Comparison of ENCODE assay signal across 9 cellular contexts in the genomic region with DNA sequence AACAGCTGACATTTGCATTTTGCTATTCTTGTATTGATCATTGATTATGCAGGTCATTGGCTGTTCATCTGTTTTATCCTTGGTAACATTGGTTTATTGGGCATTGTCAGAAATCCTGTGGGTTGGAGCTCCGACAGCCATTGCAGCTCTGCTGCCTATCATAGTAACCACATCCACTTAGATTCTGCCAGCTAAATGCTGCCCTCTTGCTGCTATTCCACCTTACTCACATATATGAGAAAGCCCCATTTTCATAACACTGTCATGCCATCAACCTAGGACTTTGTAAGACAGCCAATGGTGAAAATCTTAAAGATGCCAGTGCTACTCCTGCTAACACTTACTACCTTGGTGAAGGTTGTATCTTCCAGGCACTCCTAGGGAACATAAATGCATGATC.
DNase-seq lines count a peak whose midpoint lies in the region; ATAC-seq and TF ChIP-seq lines count a peak whose summit lies in the region.
"Had no signal": no experiment of that assay in that cellular context is flagged by ENCODE, and none has a peak within 500 bp of the region (broad histone marks: within the 10 kb centered on the region; RNA-seq: fewer than 3 reads in every experiment).

No MANE protein-coding gene starts in this region.

- H4K8ac ChIP-seq in mesendoderm (ENCODE audit: low read depth, low read length): no peak overlapping the region

- H3K4me1 ChIP-seq in mesendoderm (ENCODE audit: control insufficient read depth, low read depth, low read length): no peaks in the 10 kb centered on the region

- no peak overlapping the region for H3K27ac Mint-ChIP-seq in activated CD8-positive, alpha-beta T cell treated with anti-CD3 and anti-CD28 coated beads for 36 hours
- H3K27ac Mint-ChIP-seq in activated T-helper 2 cell treated with anti-CD3 and anti-CD28 coated beads, Interferon-gamma antibody, Interleukin-2, Interleukin-4, amounts not matched to agents 10 μg/mL and 5 μg/mL and 100 μg/mL, durations not matched to agents 14 hours and 24 hours and 36 hours: no peak overlapping the region

- no peak overlapping the region for H3K27ac ChIP-seq in mesendoderm (ENCODE audit: low read depth, low read length)

- no peaks in the 10 kb centered on the region for H3K79me1 ChIP-seq in mesendoderm (ENCODE audit: low read length)

- H4K5ac ChIP-seq in mesendoderm (ENCODE audit: low read length): no peak overlapping the region

- peaks cover 8% of the 10 kb centered on the region for H3K27me3 Mint-ChIP-seq in activated CD8-positive, alpha-beta T cell treated with anti-CD3 and anti-CD28 coated beads for 36 hours
- peaks cover 27% of the 10 kb centered on the region for H3K27me3 Mint-ChIP-seq in activated T-helper 2 cell treated with anti-CD3 and anti-CD28 coated beads, Interferon-gamma antibody, Interleukin-2, Interleukin-4, amounts not matched to agents 10 μg/mL and 5 μg/mL and 100 μg/mL, durations not matched to agents 14 hours and 24 hours and 36 hours (ENCODE audit: low read depth)

- no peak overlapping the region for H2BK5ac ChIP-seq in mesendoderm (ENCODE audit: low read length)

- no peak overlapping the region for H3K18ac ChIP-seq in mesendoderm (ENCODE audit: low read length)

- peak; percentile 11 for DNase-seq in DMS153 treated with DMSO at 0.1 percent for 48 hours (lab: John Stamatoyannopoulos, UW; ENCODE audit: unreplicated experiment)
- DNase-seq in DMS153 (lab: John Stamatoyannopoulos, UW): no peak
- DNase-seq in HPDE6-E6E7 (ENCODE audit: extremely low spot score): peak; percentile 15
- DNase-seq in activated CD8-positive, alpha-beta T cell treated with anti-CD3 and anti-CD28 coated beads for 36 hours: peak; percentile 24
- peak; percentile 36 for DNase-seq in mesendoderm
- DNase-seq in cortex of kidney (lab: John Stamatoyannopoulos, UW): no peak
- DNase-seq in activated T-helper 2 cell treated with anti-CD3 and anti-CD28 coated beads, Interferon-gamma antibody, Interleukin-2, Interleukin-4, amounts not matched to agents 10 μg/mL and 5 μg/mL and 100 μg/mL, durations not matched to agents 14 hours and 24 hours and 36 hours (ENCODE audit: low spot score): no peak
- DNase-seq: activated T-cell treated with anti-CD3 and anti-CD28 coated beads, Interleukin-2, amount 50 U/mL, for 48 hours had no signal

- H2BK120ac ChIP-seq in mesendoderm (ENCODE audit: low read depth, low read length): no peak overlapping the region

- no peak overlapping the region for H3K9ac ChIP-seq in mesendoderm (ENCODE audit: low read length)

- H3K23ac ChIP-seq in mesendoderm (ENCODE audit: low read length): no peak overlapping the region

- ATAC-seq in activated CD8-positive, alpha-beta T cell treated with anti-CD3 and anti-CD28 coated beads for 36 hours: peak; percentile 68
- ATAC-seq in GM19452 (IDR thresholded peaks at IDR 0.05; ENCODE audit: unreplicated experiment): no peak

- H2AK5ac ChIP-seq in mesendoderm (ENCODE audit: low read length): no peak overlapping the region

- H3K4me3 ChIP-seq in mesendoderm (ENCODE audit: low read length): no peak overlapping the region

- POLR2A ChIA-PET in activated CD8-positive, alpha-beta T cell treated with anti-CD3 and anti-CD28 coated beads for 36 hours (lab: Charles Lee): interaction anchor here (1.1 kb wide), 1 partner anchor 36 kb away, joined by 4 read pairs; no protein-coding TSS in a partner anchor

- H3K4ac ChIP-seq in mesendoderm (ENCODE audit: low read depth, low read length): no peak overlapping the region

- no peak overlapping the region for H3K4me3 Mint-ChIP-seq in activated CD8-positive, alpha-beta T cell treated with anti-CD3 and anti-CD28 coated beads for 36 hours
- H3K4me3 Mint-ChIP-seq in activated T-helper 2 cell treated with anti-CD3 and anti-CD28 coated beads, Interferon-gamma antibody, Interleukin-2, Interleukin-4, amounts not matched to agents 10 μg/mL and 5 μg/mL and 100 μg/mL, durations not matched to agents 14 hours and 24 hours and 36 hours (ENCODE audit: low read depth): no peak overlapping the region

- no CpG with 5 or more reads among the region's 1 CpG for WGBS in mesendoderm (ENCODE audit: extremely low coverage, insufficient coverage, low lambda C conversion rate)

- no peaks in the 10 kb centered on the region for H3K79me2 ChIP-seq in mesendoderm (ENCODE audit: control insufficient read depth, insufficient read depth, low read length)

- no peaks in the 10 kb centered on the region for H3K36me3 ChIP-seq in mesendoderm (ENCODE audit: control insufficient read depth, insufficient read depth, low read length)

- no peaks in the 10 kb centered on the region for H3K36me3 Mint-ChIP-seq in activated CD8-positive, alpha-beta T cell treated with anti-CD3 and anti-CD28 coated beads for 36 hours (ENCODE audit: low read depth)
- no peaks in the 10 kb centered on the region for H3K36me3 Mint-ChIP-seq in activated T-helper 2 cell treated with anti-CD3 and anti-CD28 coated beads, Interferon-gamma antibody, Interleukin-2, Interleukin-4, amounts not matched to agents 10 μg/mL and 5 μg/mL and 100 μg/mL, durations not matched to agents 14 hours and 24 hours and 36 hours (ENCODE audit: low read depth)

- no peak overlapping the region for H3K56ac ChIP-seq in mesendoderm (ENCODE audit: low read length)

- CTCF ChIA-PET in activated CD8-positive, alpha-beta T cell treated with anti-CD3 and anti-CD28 coated beads for 36 hours (lab: Charles Lee): interaction anchor here (0.6 to 2.3 kb wide), 18 partner anchors 9 to 201 kb away, joined by 3 to 14 read pairs (median 3); no protein-coding TSS in a partner anchor

- H2BK15ac ChIP-seq in mesendoderm (replicated peaks; ENCODE audit: low read depth): no peak overlapping the region

- no peaks in the 10 kb centered on the region for H3K9me3 Mint-ChIP-seq in activated CD8-positive, alpha-beta T cell treated with anti-CD3 and anti-CD28 coated beads for 36 hours
- no peaks in the 10 kb centered on the region for H3K9me3 Mint-ChIP-seq in activated T-helper 2 cell treated with anti-CD3 and anti-CD28 coated beads, Interferon-gamma antibody, Interleukin-2, Interleukin-4, amounts not matched to agents 10 μg/mL and 5 μg/mL and 100 μg/mL, durations not matched to agents 14 hours and 24 hours and 36 hours

- no peaks in the 10 kb centered on the region for H3K4me1 Mint-ChIP-seq in activated CD8-positive, alpha-beta T cell treated with anti-CD3 and anti-CD28 coated beads for 36 hours (ENCODE audit: low read depth)
- H3K4me1 Mint-ChIP-seq in activated T-helper 2 cell treated with anti-CD3 and anti-CD28 coated beads, Interferon-gamma antibody, Interleukin-2, Interleukin-4, amounts not matched to agents 10 μg/mL and 5 μg/mL and 100 μg/mL, durations not matched to agents 14 hours and 24 hours and 36 hours (ENCODE audit: low read depth): no peaks in the 10 kb centered on the region

- H3K4me2 ChIP-seq in mesendoderm (ENCODE audit: low read length): no peak overlapping the region

- intact Hi-C loops in activated CD8-positive, alpha-beta T cell treated with anti-CD3 and anti-CD28 coated beads for 36 hours (cut with micrococcal nuclease): no loop called here
- intact Hi-C loops in activated T-helper 2 cell treated with anti-CD3 and anti-CD28 coated beads, Interferon-gamma antibody, Interleukin-2, Interleukin-4, amounts not matched to agents 10 μg/mL and 5 μg/mL and 100 μg/mL, durations not matched to agents 14 hours and 24 hours and 36 hours (cut with micrococcal nuclease): loop anchor here (1.0 kb wide), 1 partner anchor 33 kb away; no protein-coding TSS in a partner anchor

- peak; percentile 15 for TF ChIP-seq CTCF in activated CD8-positive, alpha-beta T cell treated with anti-CD3 and anti-CD28 coated beads for 36 hours (IDR thresholded peaks at IDR 0.05)

- H3K27me3 ChIP-seq in mesendoderm (ENCODE audit: insufficient read depth, low read length, poor library complexity): no peaks in the 10 kb centered on the region

Comparison
In these comparisons a context has a peak if more than half of its experiments do, and no peak if none do; other contexts are left out.
1. DNase-seq: peak in DMS153 treated with DMSO at 0.1 percent for 48 hours (single experiment), HPDE6-E6E7 (single experiment), activated CD8-positive, alpha-beta T cell treated with anti-CD3 and anti-CD28 coated beads for 36 hours (single experiment) and mesendoderm (single experiment); none in DMS153 (single experiment), cortex of kidney (single experiment) and activated T-helper 2 cell treated with anti-CD3 and anti-CD28 coated beads, Interferon-gamma antibody, Interleukin-2, Interleukin-4, amounts not matched to agents 10 μg/mL and 5 μg/mL and 100 μg/mL, durations not matched to agents 14 hours and 24 hours and 36 hours (single experiment).